ENCODE assay signal across 34 cellular contexts in genomic region chr17:69082696-69083095, GRCh38. TPM values are rescaled to one million over a fixed set of nuclear protein-coding genes. Genes with fewer than 3 reads are reported as not detected.
DNase-seq lines count a peak whose midpoint lies in the region; ATAC-seq, FAIRE-seq and TF ChIP-seq lines count a peak whose summit lies in the region.
"Had no signal": no experiment of that assay in that cellular context is flagged by ENCODE, and none has a peak within 500 bp of the region (broad histone marks: within the 10 kb centered on the region; RNA-seq: fewer than 3 reads in every experiment).

No MANE protein-coding gene starts in this region.

- intact Hi-C loops in K562 (cut with micrococcal nuclease): no loop called here

- no peaks in the 10 kb centered on the region for H3K9me1 ChIP-seq in K562 (ENCODE audit: control insufficient read depth, insufficient read depth, low read length)

- no peak for TF ChIP-seq POLR2A in K562 (conservative IDR thresholded peaks at IDR 0.05)

- no peaks in the 10 kb centered on the region for H3K27me3 ChIP-seq in SK-N-SH (ENCODE audit: insufficient read depth)
- H3K27me3 ChIP-seq in adipocyte (replicated peaks; ENCODE audit: control insufficient read depth, insufficient read depth, low read length): no peaks in the 10 kb centered on the region
- H3K27me3 ChIP-seq in K562 (ENCODE audit: control insufficient read depth in 2 of 2, insufficient read depth in 2 of 2, low read length in 2 of 2): no peaks in the 10 kb centered on the region
- H3K27me3 ChIP-seq: BE2C; BLaER1; BLaER1 treated with 17β-estradiol and CSF1 and Interleukin-3, amounts not matched to agents 10 nM and 100 nM had no signal

- CTCF ChIA-PET in SK-N-SH (lab: Yijun Ruan, JAX) (no interaction called here), K562 (lab: Yijun Ruan, JAX; ENCODE audit: low intra/inter-chr PET ratio) (no interaction called here)

- H2AFZ ChIP-seq in SK-N-SH (ENCODE audit: low read depth) (0 out of 2 replicates have a peak overlapping the region, but pooled peaks have one; percentile 42), K562 (ENCODE audit: low read depth, low read length) (no peak overlapping the region)

- WGBS in SK-N-SH (ENCODE audit: low lambda C conversion rate): 27% methylated on average over 2 of the region's 2 CpGs
- WGBS in K562 (ENCODE audit: insufficient coverage, low coverage, missing lambda C conversion rate): 86% methylated on average over 2 of the region's 2 CpGs

- no peak for TF ChIP-seq EP300 in SK-N-SH (IDR thresholded peaks at IDR 0.05; ENCODE audit: borderline replicate concordance in 1 of 2, low read depth in 1 of 2, low read length in 1 of 2)
- TF ChIP-seq EP300 in K562 (IDR thresholded peaks at IDR 0.05; ENCODE audit: low read length): no peak

- TF ChIP-seq CTCF in SK-N-SH (IDR thresholded peaks at IDR 0.05) (no peak), K562 (IDR thresholded peaks at IDR 0.05 in 2 of 3, conservative IDR thresholded peaks at IDR 0.05 in 1 of 3; ENCODE audit: insufficient read depth in 2 of 3, low read depth in 1 of 3, low read length in 3 of 3) (no peak)

- H3K79me2 ChIP-seq in SK-N-SH (ENCODE audit: insufficient read depth) (no peaks in the 10 kb centered on the region), K562 (ENCODE audit: control insufficient read depth, insufficient read depth, low read length) (no peaks in the 10 kb centered on the region)

- H3K9me3 ChIP-seq in SK-N-SH (no peaks in the 10 kb centered on the region), adipocyte (ENCODE audit: control insufficient read depth, low read length) (peaks cover 20% of the 10 kb centered on the region), K562 (replicated peaks; ENCODE audit: control insufficient read depth, insufficient read depth, low read depth, low read length) (peaks cover 8% of the 10 kb centered on the region; the same call in 1 of the 2 replicates)
- H3K9me3 ChIP-seq: BE2C had no signal

- no peak overlapping the region for H3K4me2 ChIP-seq in SK-N-SH
- H3K4me2 ChIP-seq in K562 (ENCODE audit: insufficient read depth, low read length): no peak overlapping the region
- H3K4me2 ChIP-seq: A549; BLaER1; BLaER1 treated with 17β-estradiol and CSF1 and Interleukin-3, amounts not matched to agents 10 nM and 100 nM had no signal

- no TSS peak for BruUV-seq in K562 (replicated peaks; lab: Mats Ljungman, UMichigan)

- H3K27ac ChIP-seq in SK-N-SH (ENCODE audit: low read depth in 2 of 2, low read length in 1 of 2) (no peak overlapping the region), K562 (ENCODE audit: extremely low read depth, low read depth, low read length) (no peak overlapping the region)
- H3K27ac ChIP-seq: 22Rv1; A549; BLaER1; BLaER1 treated with 17β-estradiol and CSF1 and Interleukin-3, amounts not matched to agents 10 nM and 100 nM; C4-2B had no signal

- H4K20me1 ChIP-seq in SK-N-SH (ENCODE audit: insufficient read depth): no peaks in the 10 kb centered on the region
- H4K20me1 ChIP-seq in K562 (replicated peaks; ENCODE audit: control insufficient read depth, insufficient read depth, low read length): no peaks in the 10 kb centered on the region
- H4K20me1 ChIP-seq: BLaER1; BLaER1 treated with 17β-estradiol and CSF1 and Interleukin-3, amounts not matched to agents 10 nM and 100 nM had no signal

- no peaks in the 10 kb centered on the region for H3K36me3 ChIP-seq in SK-N-SH (replicated peaks in 1 of 2; ENCODE audit: control insufficient read depth in 1 of 2, insufficient read depth in 2 of 2, low read length in 1 of 2)
- peaks cover 97% of the 10 kb centered on the region for H3K36me3 ChIP-seq in adipocyte (ENCODE audit: control insufficient read depth, insufficient read depth, low read length, severe bottlenecking)
- no peaks in the 10 kb centered on the region for H3K36me3 ChIP-seq in K562 (ENCODE audit: control insufficient read depth, insufficient read depth, low read length)
- H3K36me3 ChIP-seq: BE2C, BLaER1 had no signal

- peaks cover 5% of the 10 kb centered on the region; the same call in 1 of the 2 replicates for H3K9me2 ChIP-seq in SK-N-SH

- no peaks in the 10 kb centered on the region for H3F3A ChIP-seq in SK-N-SH (replicated peaks; ENCODE audit: insufficient read depth)

- TF ChIP-seq RAD21 in SK-N-SH (IDR thresholded peaks at IDR 0.05; ENCODE audit: low read length) (no peak), K562 (CRISPR knock-in tag; conservative IDR thresholded peaks at IDR 0.05 in 1 of 2, IDR thresholded peaks at IDR 0.05 in 1 of 2) (no peak)

- ATAC-seq in SK-N-SH treated with all-trans-retinoic acid at 6 μM for 48 hours: no peak
- no peak for ATAC-seq in K562
- no peak for ATAC-seq in HG02571 (IDR thresholded peaks at IDR 0.05; ENCODE audit: unreplicated experiment)
- ATAC-seq: A549; CD8-positive, alpha-beta T cell had no signal

- in situ Hi-C loops in K562 (cut with MboI): no loop called here

- no peaks in the 10 kb centered on the region for H3K4me1 ChIP-seq in SK-N-SH (ENCODE audit: control insufficient read depth in 1 of 2, insufficient read depth in 2 of 2, low read depth in 1 of 2, low read length in 1 of 2)
- H3K4me1 ChIP-seq in adipocyte (ENCODE audit: control insufficient read depth, insufficient read depth, low read length): no peaks in the 10 kb centered on the region
- no peaks in the 10 kb centered on the region for H3K4me1 ChIP-seq in K562 (replicated peaks in 1 of 2; ENCODE audit: control insufficient read depth in 2 of 2, insufficient read depth in 2 of 2, low read length in 2 of 2)
- H3K4me1 ChIP-seq: A549, BE2C, BLaER1 had no signal

- H3K9ac ChIP-seq in SK-N-SH (no peak overlapping the region), adipocyte (ENCODE audit: low read length) (no peak overlapping the region), K562 (ENCODE audit: insufficient read depth in 1 of 2, low read depth in 2 of 2, low read length in 2 of 2) (no peak overlapping the region)
- H3K9ac ChIP-seq: BLaER1; BLaER1 treated with 17β-estradiol and CSF1 and Interleukin-3, amounts not matched to agents 10 nM and 100 nM had no signal

- no peak for FAIRE-seq in K562 (lab: Jason Lieb, UNC)
- FAIRE-seq: A549, D721Med had no signal

- DNase-seq in SK-N-SH (no peak), adipocyte (ENCODE audit: low read depth) (no peak), K562 (ENCODE audit: extremely low read depth in 1 of 4, low spot score in 3 of 4) (no peak), RPMI8226 (no peak)
- DNase-seq: 8988T; ACHN; AML-193; BE2C; C1 segment of cervical spinal cord; Caco-2; Calu3; CD4-positive, alpha-beta memory T cell; CD4-positive, alpha-beta T cell; CD4-positive, CD25-positive, alpha-beta regulatory T cell; CD8-positive, alpha-beta memory T cell; CD8-positive, alpha-beta T cell; COR-L47; DMS 273 treated with DMSO at 0.1 percent for 48 hours; DMS153; DMS53; DMS79; DMS79 treated with DMSO at 0.1 percent for 48 hours; DND-41; EL had no signal

- POLR2A ChIA-PET in SK-N-SH (lab: Yijun Ruan, JAX) (no interaction called here), K562 (lab: Yijun Ruan, JAX) (no interaction called here)

- H3K4me3 ChIP-seq in SK-N-SH (ENCODE audit: low read depth in 2 of 2, low read length in 1 of 2): no peak overlapping the region
- peak overlapping the region; percentile 8 for H3K4me3 ChIP-seq in adipocyte (ENCODE audit: low read length)
- no peak overlapping the region for H3K4me3 ChIP-seq in K562
- H3K4me3 ChIP-seq: A549; BLaER1; BLaER1 treated with 17β-estradiol and CSF1 and Interleukin-3, amounts not matched to agents 10 nM and 100 nM had no signal

RNA-seq across cellular contexts. Expression of gene ABCA9, which starts 22.0 kb away (rescaled TPM):
- 0.07 and 0.15 TPM in 2 replicates for polyA plus RNA-seq in SK-N-SH (2012; rRNA removed)
- polyA plus RNA-seq in SK-N-SH (2012; cell fraction: cytosol; rRNA removed): 0.03 and 0.04 TPM in 2 replicates
- polyA plus RNA-seq in SK-N-SH (2012; cell fraction: nucleus; rRNA removed): 0.12 and 0.15 TPM in 2 replicates
- total RNA-seq in K562 (2011; cell fraction: chromatin; rRNA removed; ENCODE audit: low replicate concordance): 0.46 TPM in 1 of 2 replicates, not detected in the other
- 0.26 TPM in 1 of 2 replicates, not detected in the other for total RNA-seq in K562 (2011; cell fraction: nucleolus; rRNA removed)
- 0.07 TPM in 1 of 2 replicates, not detected in the other for total RNA-seq in K562 (2011; cell fraction: nucleoplasm; rRNA removed)
- total RNA-seq in K562 (2014; rRNA removed): 0.98 TPM in 1 of 2 replicates, not detected in the other
- total RNA-seq in K562 (2014; rRNA removed; fragmentation: Illumina TruSeq; extraction: Trizol): not detected in 2 replicates
- total RNA-seq in K562 (2015; rRNA removed; fragmentation: Illumina TruSeq; extraction: Trizol): 0.04 TPM in 1 of 2 replicates, not detected in the other
- not detected in 2 replicates for total RNA-seq in K562 (2021)
- 0.24 TPM in 1 of 2 replicates, not detected in the other for polyA plus RNA-seq in K562 (2011; rRNA removed)
- polyA plus RNA-seq in K562 (2011; cell fraction: cytosol; rRNA removed): not detected in 2 replicates
- 0.18 TPM in 1 of 2 replicates, not detected in the other for polyA plus RNA-seq in K562 (2011; cell fraction: nucleus; rRNA removed)
- polyA plus RNA-seq in K562 (2012): 0.06 and 0.12 TPM in 2 replicates
- polyA plus RNA-seq in K562 (2014; fragmentation: Illumina TruSeq; extraction: Trizol): not detected in 2 replicates
- polyA plus RNA-seq in K562 (2014; fragmentation: Nextera tagmentation; extraction: Ambion mirVana): not detected
- 0.01 TPM in 1 of 2 replicates, not detected in the other for polyA plus RNA-seq in K562 (2014; rRNA removed)
- polyA minus RNA-seq in K562 (2011; rRNA and poly(A)+ RNA removed): 0.09 TPM in 1 of 2 replicates, not detected in the other
- not detected in 2 replicates for polyA minus RNA-seq in K562 (2011; cell fraction: cytosol; rRNA and poly(A)+ RNA removed)
- polyA minus RNA-seq in K562 (2011; cell fraction: nucleus; rRNA and poly(A)+ RNA removed): 0.11 and 0.40 TPM in 2 replicates
- total RNA-seq: Calu3; CD4-positive, CD25-positive, alpha-beta regulatory T cell; CD8-positive, alpha-beta memory T cell; CD8-positive, alpha-beta T cell; Daoy had no signal
- polyA plus RNA-seq: CD4-positive, alpha-beta memory T cell; CD4-positive, CD25-positive, alpha-beta regulatory T cell; CD8-positive, alpha-beta memory T cell had no signal

RNA-seq across cellular contexts. Expression of gene ABCA6, which starts 59.0 kb away (rescaled TPM):
- polyA plus RNA-seq in SK-N-SH (2012; rRNA removed) (0.15 and 0.23 TPM in 2 replicates), K562 (2011; rRNA removed) (0.15 and 0.17 TPM in 2 replicates), K562 (2014; fragmentation: Illumina TruSeq; extraction: Trizol) (0.06 and 0.12 TPM in 2 replicates), K562 (2014; fragmentation: Nextera tagmentation; extraction: Ambion mirVana) (under 1 TPM; 0.08 to 0.15 TPM), K562 (2014; rRNA removed) (0.05 and 0.13 TPM in 2 replicates)
- polyA plus RNA-seq in SK-N-SH (2012; cell fraction: cytosol; rRNA removed): 0.09 and 0.21 TPM in 2 replicates
- 0.14 and 0.37 TPM in 2 replicates for polyA plus RNA-seq in SK-N-SH (2012; cell fraction: nucleus; rRNA removed)
- 0.37 and 1.0 TPM in 2 replicates for total RNA-seq in K562 (2011; cell fraction: chromatin; rRNA removed; ENCODE audit: low replicate concordance)
- total RNA-seq in K562 (2011; cell fraction: nucleolus; rRNA removed): 0.17 and 0.39 TPM in 2 replicates
- 0.31 and 0.59 TPM in 2 replicates for total RNA-seq in K562 (2011; cell fraction: nucleoplasm; rRNA removed)
- total RNA-seq in K562 (2014; rRNA removed) (0.12 and 0.23 TPM in 2 replicates), K562 (2014; rRNA removed; fragmentation: Illumina TruSeq; extraction: Trizol) (0.22 and 0.29 TPM in 2 replicates), K562 (2015; rRNA removed; fragmentation: Illumina TruSeq; extraction: Trizol) (0.11 and 0.34 TPM in 2 replicates), K562 (2021) (0.02 and 0.73 TPM in 2 replicates)
- polyA plus RNA-seq in K562 (2011; cell fraction: cytosol; rRNA removed): 0.04 and 0.09 TPM in 2 replicates
- polyA plus RNA-seq in K562 (2011; cell fraction: nucleus; rRNA removed): 0.13 and 0.25 TPM in 2 replicates
- polyA plus RNA-seq in K562 (2012): 0.14 TPM in 2 replicates
- polyA minus RNA-seq in K562 (2011; rRNA and poly(A)+ RNA removed): 0.15 and 0.21 TPM in 2 replicates
- not detected in 2 replicates for polyA minus RNA-seq in K562 (2011; cell fraction: cytosol; rRNA and poly(A)+ RNA removed)
- polyA minus RNA-seq in K562 (2011; cell fraction: nucleus; rRNA and poly(A)+ RNA removed): 0.13 and 0.44 TPM in 2 replicates
- total RNA-seq: A172, Calu3, Daoy had no signal
- polyA plus RNA-seq: CD4-positive, alpha-beta memory T cell; CD4-positive, CD25-positive, alpha-beta regulatory T cell; CD8-positive, alpha-beta memory T cell had no signal
